24 cellular contexts compared by ENCODE assay signal in the genomic region with DNA sequence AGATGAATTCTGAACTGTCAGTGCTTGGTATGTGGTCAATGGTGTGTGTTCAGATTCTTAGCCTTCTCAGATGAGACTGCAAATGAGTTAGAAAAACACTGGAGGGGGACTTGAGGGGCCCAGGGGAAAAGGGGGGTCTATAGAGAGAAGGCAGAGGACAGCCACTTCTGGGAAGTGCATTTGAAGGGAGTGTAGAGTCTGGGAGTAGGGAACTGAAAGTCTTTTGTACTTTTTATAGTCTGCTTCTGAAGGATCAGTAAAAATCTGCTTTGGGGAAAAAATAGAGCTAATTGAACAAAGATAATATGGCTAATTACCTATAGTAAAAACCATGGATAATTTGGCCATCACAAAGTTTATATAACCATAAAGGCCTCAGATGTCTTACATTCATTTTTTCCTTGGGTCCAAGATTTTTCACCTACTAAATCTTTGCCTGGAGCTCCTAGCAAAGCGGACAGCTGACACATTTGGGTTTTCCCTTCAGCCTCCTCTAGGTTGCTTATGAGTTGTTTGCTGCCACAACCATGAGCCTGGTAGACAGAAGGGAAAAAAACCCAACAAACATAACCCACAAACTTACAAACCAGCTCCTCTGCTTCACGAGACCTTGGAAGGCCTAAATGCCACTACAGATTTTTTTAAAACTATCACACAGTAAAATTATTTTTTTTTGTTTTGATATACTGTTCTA. TPM values are rescaled to one million over a fixed set of nuclear protein-coding genes. Genes with fewer than 3 reads are reported as not detected.
DNase-seq lines count a peak whose midpoint lies in the region; ATAC-seq, FAIRE-seq and TF ChIP-seq lines count a peak whose summit lies in the region.
"Had no signal": no experiment of that assay in that cellular context is flagged by ENCODE, and none has a peak within 500 bp of the region (broad histone marks: within the 10 kb centered on the region; RNA-seq: fewer than 3 reads in every experiment).

No MANE protein-coding gene starts in this region.

- peak; percentile 15 to 18 for ATAC-seq in activated T-cell treated with anti-CD3 and anti-CD28 coated beads, Interleukin-2, amount 50 U/mL, for 4 hours
- ATAC-seq: Right ventricle myocardium inferior had no signal

- DNase-seq in activated T-cell treated with anti-CD3 and anti-CD28 coated beads, Interleukin-2, amount 50 U/mL, for 4 hours = no peak
- no peak for DNase-seq in activated T-cell treated with anti-CD3 and anti-CD28 coated beads, Interleukin-2, amount 50 U/mL, for 48 hours
- no peak for DNase-seq in GM12891 (ENCODE audit: insufficient read length, low spot score)
- DNase-seq in MV-4-11 (lab: John Stamatoyannopoulos, UW) = peak; percentile 23
- no peak for DNase-seq in middle frontal gyrus (ENCODE audit: extremely low spot score, low spot score)
- no peak for DNase-seq in NOMO-1 treated with DMSO at 0.1 percent for 48 hours (lab: John Stamatoyannopoulos, UW; ENCODE audit: unreplicated experiment)
- no peak for DNase-seq in SHP77 treated with DMSO at 0.1 percent for 48 hours (lab: John Stamatoyannopoulos, UW)
- DNase-seq: ACHN; activated CD4-positive, CD25-positive, alpha-beta regulatory T cell treated with anti-CD3 and anti-CD28 coated beads, Interleukin-2, amount 50 U/mL, for 72 hours; anterior cingulate cortex; H7; kidney glomerular epithelial cell; NCI-H187 treated with DMSO at 0.1 percent for 48 hours; NCI-H69; nucleus accumbens; OCI-M1; small intestine; stimulated activated CD4-positive, alpha-beta T cell treated with anti-CD3 and anti-CD28 coated beads, Interleukin-2, amount 100 ng/mL, for 48 hours; SW 1271; upper lobe of left lung had no signal

- peaks cover 39% of the 10 kb centered on the region for H3K4me1 Mint-ChIP-seq in activated T-cell treated with anti-CD3 and anti-CD28 coated beads, Interleukin-2, amount 50 U/mL, for 4 hours (ENCODE audit: low read depth)

- H3K36me3 ChIP-seq in parathyroid adenoma (ENCODE audit: control insufficient read depth, insufficient read depth, low read length) = no peaks in the 10 kb centered on the region
- H3K36me3 ChIP-seq: cardiac muscle cell, upper lobe of left lung had no signal

- H2AFZ ChIP-seq in parathyroid adenoma = peak overlapping the region; percentile 26

- peak overlapping the region; percentile 96 for H3K27ac ChIP-seq in parathyroid adenoma
- H3K27ac ChIP-seq: cardiac muscle cell, upper lobe of left lung had no signal

- no peak for TF ChIP-seq CTCF in parathyroid adenoma (IDR thresholded peaks at IDR 0.05)

- no peaks in the 10 kb centered on the region for H3K27me3 Mint-ChIP-seq in activated T-cell treated with anti-CD3 and anti-CD28 coated beads, Interleukin-2, amount 50 U/mL, for 4 hours (ENCODE audit: low read depth)

- peak; percentile 75 for FAIRE-seq in GM12891 (lab: Jason Lieb, UNC)
- FAIRE-seq: small intestine had no signal

- H3K9ac ChIP-seq in parathyroid adenoma = no peak overlapping the region

- no peaks in the 10 kb centered on the region for H3K36me3 Mint-ChIP-seq in activated T-cell treated with anti-CD3 and anti-CD28 coated beads, Interleukin-2, amount 50 U/mL, for 4 hours (ENCODE audit: insufficient read depth)

- no peak overlapping the region for H3K4me3 ChIP-seq in parathyroid adenoma (ENCODE audit: low read depth, low read length)
- H3K4me3 ChIP-seq: cardiac muscle cell, upper lobe of left lung had no signal

- no peak for TF ChIP-seq POLR2A in GM12891 (IDR thresholded peaks at IDR 0.05; ENCODE audit: low read depth, low read length)

- peaks cover 74% of the 10 kb centered on the region for H3K4me1 ChIP-seq in parathyroid adenoma
- H3K4me1 ChIP-seq: upper lobe of left lung had no signal

- H3K4me3 Mint-ChIP-seq in activated T-cell treated with anti-CD3 and anti-CD28 coated beads, Interleukin-2, amount 50 U/mL, for 4 hours = no peak overlapping the region

- H3K9me3 Mint-ChIP-seq in activated T-cell treated with anti-CD3 and anti-CD28 coated beads, Interleukin-2, amount 50 U/mL, for 4 hours = no peaks in the 10 kb centered on the region

- no peak overlapping the region for H3K4me2 ChIP-seq in parathyroid adenoma (ENCODE audit: low read length)

- no peaks in the 10 kb centered on the region for H3K9me3 ChIP-seq in parathyroid adenoma (ENCODE audit: control insufficient read depth, low read length)
- H3K9me3 ChIP-seq: upper lobe of left lung had no signal

- H3K27me3 ChIP-seq in parathyroid adenoma (ENCODE audit: control insufficient read depth, insufficient read depth, low read length) = no peaks in the 10 kb centered on the region
- H3K27me3 ChIP-seq: cardiac muscle cell, upper lobe of left lung had no signal

- H3K79me2 ChIP-seq in parathyroid adenoma = peaks cover 4% of the 10 kb centered on the region

TF ChIP-seq in GM12891, 5 proteins besides CTCF, POLR2A, EP300 and RAD21:
- TF ChIP-seq TAF1 (IDR thresholded peaks at IDR 0.05; ENCODE audit: low read depth, low read length) (no peak), SPI1 (IDR thresholded peaks at IDR 0.05; ENCODE audit: low read depth, low read length) (peak; percentile 72), POLR2AphosphoS5 (IDR thresholded peaks at IDR 0.05; ENCODE audit: low read depth, low read length) (no peak)
TF ChIP-seq in GM12891: peak in this region for 1.

RNA-seq across cellular contexts. Expression of gene CD86, which starts 48.8 kb away (rescaled TPM):
- total RNA-seq in activated T-cell treated with anti-CD3 and anti-CD28 coated beads, Interleukin-2, amount 50 U/mL, for 4 hours = 1 to 10 TPM; 1.8 to 4.7 (median 2.0) TPM
- polyA plus RNA-seq in GM12891 (2012; ENCODE audit: low read depth, missing spikeins) = 14.8 TPM
- total RNA-seq: cardiac muscle cell, lung microvascular endothelial cell had no signal
- polyA plus RNA-seq: cardiac muscle cell had no signal
